Comparison of ENCODE assay signal across 2 cellular contexts in the genomic region with DNA sequence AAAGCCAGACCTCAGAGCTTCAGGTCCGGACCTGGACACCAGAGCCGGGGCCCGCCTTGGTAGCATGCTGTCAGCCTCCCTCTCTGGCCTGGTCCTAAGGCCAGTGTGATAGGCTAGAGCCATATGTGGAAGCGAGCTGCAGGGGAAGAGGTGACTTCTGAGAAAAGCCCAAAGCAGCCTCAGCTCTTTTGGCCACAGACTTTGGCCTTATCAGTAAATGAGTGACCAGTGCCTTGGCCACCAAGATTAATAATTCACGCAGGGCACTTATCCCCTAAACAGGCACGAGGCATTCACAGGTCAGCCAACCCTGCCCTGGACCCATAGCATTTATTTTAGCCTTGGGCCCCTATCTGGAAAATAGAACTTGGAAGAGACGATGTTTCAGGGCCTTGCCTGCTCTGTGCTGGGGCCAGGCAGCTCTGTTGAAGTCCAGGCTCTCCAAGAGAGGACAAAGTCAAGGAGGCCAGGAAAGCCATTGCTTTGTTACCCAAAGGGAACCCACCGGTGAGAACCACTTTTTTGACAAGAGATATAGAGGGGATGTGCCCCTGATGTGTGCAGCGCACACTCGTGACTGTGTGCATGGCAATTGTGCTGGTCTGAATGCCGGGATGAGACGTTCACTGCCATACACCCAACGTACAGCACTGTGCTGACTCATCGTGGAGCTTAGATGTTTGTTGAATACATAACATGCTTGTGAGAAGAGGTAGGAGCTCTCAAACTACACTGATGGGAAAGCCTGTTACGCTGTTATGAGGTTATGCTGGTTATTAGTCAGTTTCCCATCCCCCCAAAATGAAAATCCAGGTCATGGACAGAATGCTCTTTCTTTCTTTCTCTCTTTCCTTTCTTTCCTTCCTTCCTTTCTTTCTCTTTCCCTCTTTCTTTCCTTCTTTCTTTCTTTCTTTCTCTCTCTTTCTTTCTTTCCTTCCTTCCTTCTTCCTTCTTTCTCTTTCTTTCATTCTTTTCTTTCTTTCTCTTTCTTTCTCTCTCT.
A peak's percentile ranks its signal among the peaks of the same experiment; 100 is the strongest.
TF ChIP-seq lines count a peak whose summit lies in the region.

No MANE protein-coding gene starts in this region.

TF ChIP-seq in WTC11, 78 proteins besides CTCF, POLR2A, EP300 and RAD21:
- TF ChIP-seq GABPB1 (CRISPR knock-in tag; IDR thresholded peaks at IDR 0.05), result peak; percentile 22; the same call in 1 of the 2 replicates
- no peak for TF ChIP-seq USF1 (CRISPR knock-in tag; IDR thresholded peaks at IDR 0.05)
- TF ChIP-seq, protein P1, sequence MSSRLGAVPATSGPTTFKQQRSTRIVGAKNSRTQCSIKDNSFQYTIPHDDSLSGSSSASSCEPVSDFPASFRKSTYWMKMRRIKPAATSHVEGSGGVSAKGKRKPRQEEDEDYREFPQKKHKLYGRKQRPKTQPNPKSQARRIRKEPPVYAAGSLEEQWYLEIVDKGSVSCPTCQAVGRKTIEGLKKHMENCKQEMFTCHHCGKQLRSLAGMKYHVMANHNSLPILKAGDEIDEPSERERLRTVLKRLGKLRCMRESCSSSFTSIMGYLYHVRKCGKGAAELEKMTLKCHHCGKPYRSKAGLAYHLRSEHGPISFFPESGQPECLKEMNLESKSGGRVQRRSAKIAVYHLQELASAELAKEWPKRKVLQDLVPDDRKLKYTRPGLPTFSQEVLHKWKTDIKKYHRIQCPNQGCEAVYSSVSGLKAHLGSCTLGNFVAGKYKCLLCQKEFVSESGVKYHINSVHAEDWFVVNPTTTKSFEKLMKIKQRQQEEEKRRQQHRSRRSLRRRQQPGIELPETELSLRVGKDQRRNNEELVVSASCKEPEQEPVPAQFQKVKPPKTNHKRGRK (CRISPR knock-in tag; IDR thresholded peaks at IDR 0.05; ENCODE audit: borderline replicate concordance), result no peak; the same call in 1 of the 2 replicates
- no peak for TF ChIP-seq NR2C2 (CRISPR knock-in tag; IDR thresholded peaks at IDR 0.05)
- no peak for TF ChIP-seq FOXJ3 (CRISPR knock-in tag; IDR thresholded peaks at IDR 0.05; ENCODE audit: borderline replicate concordance)
TF ChIP-seq in WTC11: peak in this region for 1.

TF ChIP-seq in HepG2, 621 proteins besides CTCF, POLR2A, EP300 and RAD21 (continues in another document):
- TF ChIP-seq, protein P2, sequence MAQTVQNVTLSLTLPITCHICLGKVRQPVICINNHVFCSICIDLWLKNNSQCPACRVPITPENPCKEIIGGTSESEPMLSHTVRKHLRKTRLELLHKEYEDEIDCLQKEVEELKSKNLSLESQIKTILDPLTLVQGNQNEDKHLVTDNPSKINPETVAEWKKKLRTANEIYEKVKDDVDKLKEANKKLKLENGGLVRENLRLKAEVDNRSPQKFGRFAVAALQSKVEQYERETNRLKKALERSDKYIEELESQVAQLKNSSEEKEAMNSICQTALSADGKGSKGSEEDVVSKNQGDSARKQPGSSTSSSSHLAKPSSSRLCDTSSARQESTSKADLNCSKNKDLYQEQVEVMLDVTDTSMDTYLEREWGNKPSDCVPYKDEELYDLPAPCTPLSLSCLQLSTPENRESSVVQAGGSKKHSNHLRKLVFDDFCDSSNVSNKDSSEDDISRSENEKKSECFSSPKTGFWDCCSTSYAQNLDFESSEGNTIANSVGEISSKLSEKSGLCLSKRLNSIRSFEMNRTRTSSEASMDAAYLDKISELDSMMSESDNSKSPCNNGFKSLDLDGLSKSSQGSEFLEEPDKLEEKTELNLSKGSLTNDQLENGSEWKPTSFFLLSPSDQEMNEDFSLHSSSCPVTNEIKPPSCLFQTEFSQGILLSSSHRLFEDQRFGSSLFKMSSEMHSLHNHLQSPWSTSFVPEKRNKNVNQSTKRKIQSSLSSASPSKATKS (CRISPR knock-in tag; IDR thresholded peaks at IDR 0.05), result 0 out of 2 replicates have a peak, but pooled peaks have one; percentile 51
- TF ChIP-seq NFE2L2 (IDR thresholded peaks at IDR 0.05; ENCODE audit: low read length) (peak; percentile 94), MIER2 (CRISPR knock-in tag; IDR thresholded peaks at IDR 0.05) (no peak), SRSF9 (IDR thresholded peaks at IDR 0.05; ENCODE audit: borderline replicate concordance, insufficient read depth, low read depth, low read length, poor library complexity, severe bottlenecking) (no peak), KDM2A (CRISPR knock-in tag; IDR thresholded peaks at IDR 0.05; ENCODE audit: borderline replicate concordance, low read depth) (peak; percentile 71), MXI1 (IDR thresholded peaks at IDR 0.05; ENCODE audit: borderline replicate concordance, low read depth, low read length) (peak; percentile 7; the same call in 1 of the 3 replicates), ZNF24 (IDR thresholded peaks at IDR 0.05) (no peak), ZNF747 (CRISPR knock-in tag; IDR thresholded peaks at IDR 0.05; ENCODE audit: borderline replicate concordance) (peak; percentile 63; the same call in 1 of the 2 replicates), ZNF7 (CRISPR knock-in tag; IDR thresholded peaks at IDR 0.05) (no peak), RFXANK (CRISPR knock-in tag; IDR thresholded peaks at IDR 0.05) (no peak), USF2 (IDR thresholded peaks at IDR 0.05; ENCODE audit: low read depth, low read length) (no peak), USF2 (CRISPR knock-in tag; IDR thresholded peaks at IDR 0.05; ENCODE audit: borderline replicate concordance) (peak; percentile 34), PCBP1 (IDR thresholded peaks at IDR 0.05; ENCODE audit: borderline replicate concordance, low read depth, low read length) (no peak), POLR2AphosphoS5 (IDR thresholded peaks at IDR 0.05; ENCODE audit: low read depth, low read length) (peak; percentile 98), ZNF552 (CRISPR knock-in tag; IDR thresholded peaks at IDR 0.05; ENCODE audit: borderline replicate concordance) (no peak), ZNF749 (CRISPR knock-in tag; IDR thresholded peaks at IDR 0.05; ENCODE audit: borderline replicate concordance) (0 out of 2 replicates have a peak, but pooled peaks have one; percentile 77), ZFY (CRISPR knock-in tag; IDR thresholded peaks at IDR 0.05) (peak; percentile 97), NR2F6 (IDR thresholded peaks at IDR 0.05) (peak; percentile 55), NR2F6 (CRISPR knock-in tag; IDR thresholded peaks at IDR 0.05) (peak; percentile 73), ZNF883 (CRISPR knock-in tag; IDR thresholded peaks at IDR 0.05; ENCODE audit: not compliant biosample characterization) (peak; percentile 17), LBX2 (CRISPR knock-in tag; IDR thresholded peaks at IDR 0.05; ENCODE audit: borderline replicate concordance) (no peak), MIXL1 (CRISPR knock-in tag; IDR thresholded peaks at IDR 0.05) (peak; percentile 91), ZNF503 (CRISPR knock-in tag; IDR thresholded peaks at IDR 0.05) (peak; percentile 65; the same call in 1 of the 2 replicates), ZNF354B (CRISPR knock-in tag; IDR thresholded peaks at IDR 0.05) (no peak), CEBPG (CRISPR knock-in tag; IDR thresholded peaks at IDR 0.05) (peak; percentile 14; the same call in 1 of the 2 replicates), FOXA1 (IDR thresholded peaks at IDR 0.05) (no peak), FOXA1 (CRISPR knock-in tag; IDR thresholded peaks at IDR 0.05) (peak; percentile 57), PTBP1 (IDR thresholded peaks at IDR 0.05; ENCODE audit: low read depth, low read length, poor library complexity, severe bottlenecking) (no peak), MYPOP (CRISPR knock-in tag; IDR thresholded peaks at IDR 0.05) (peak; percentile 90), PHF21A (CRISPR knock-in tag; IDR thresholded peaks at IDR 0.05) (peak; percentile 97), YEATS4 (CRISPR knock-in tag; IDR thresholded peaks at IDR 0.05; ENCODE audit: borderline replicate concordance) (peak; percentile 74), UBTF (CRISPR knock-in tag; IDR thresholded peaks at IDR 0.05) (peak; percentile 68), LCORL (IDR thresholded peaks at IDR 0.05) (0 out of 2 replicates have a peak, but pooled peaks have one; percentile 35), LCORL (CRISPR knock-in tag; IDR thresholded peaks at IDR 0.05) (peak; percentile 84), ZNF737 (CRISPR knock-in tag; IDR thresholded peaks at IDR 0.05; ENCODE audit: borderline replicate concordance) (peak; percentile 36; the same call in 1 of the 2 replicates)
- TF ChIP-seq, protein P3, sequence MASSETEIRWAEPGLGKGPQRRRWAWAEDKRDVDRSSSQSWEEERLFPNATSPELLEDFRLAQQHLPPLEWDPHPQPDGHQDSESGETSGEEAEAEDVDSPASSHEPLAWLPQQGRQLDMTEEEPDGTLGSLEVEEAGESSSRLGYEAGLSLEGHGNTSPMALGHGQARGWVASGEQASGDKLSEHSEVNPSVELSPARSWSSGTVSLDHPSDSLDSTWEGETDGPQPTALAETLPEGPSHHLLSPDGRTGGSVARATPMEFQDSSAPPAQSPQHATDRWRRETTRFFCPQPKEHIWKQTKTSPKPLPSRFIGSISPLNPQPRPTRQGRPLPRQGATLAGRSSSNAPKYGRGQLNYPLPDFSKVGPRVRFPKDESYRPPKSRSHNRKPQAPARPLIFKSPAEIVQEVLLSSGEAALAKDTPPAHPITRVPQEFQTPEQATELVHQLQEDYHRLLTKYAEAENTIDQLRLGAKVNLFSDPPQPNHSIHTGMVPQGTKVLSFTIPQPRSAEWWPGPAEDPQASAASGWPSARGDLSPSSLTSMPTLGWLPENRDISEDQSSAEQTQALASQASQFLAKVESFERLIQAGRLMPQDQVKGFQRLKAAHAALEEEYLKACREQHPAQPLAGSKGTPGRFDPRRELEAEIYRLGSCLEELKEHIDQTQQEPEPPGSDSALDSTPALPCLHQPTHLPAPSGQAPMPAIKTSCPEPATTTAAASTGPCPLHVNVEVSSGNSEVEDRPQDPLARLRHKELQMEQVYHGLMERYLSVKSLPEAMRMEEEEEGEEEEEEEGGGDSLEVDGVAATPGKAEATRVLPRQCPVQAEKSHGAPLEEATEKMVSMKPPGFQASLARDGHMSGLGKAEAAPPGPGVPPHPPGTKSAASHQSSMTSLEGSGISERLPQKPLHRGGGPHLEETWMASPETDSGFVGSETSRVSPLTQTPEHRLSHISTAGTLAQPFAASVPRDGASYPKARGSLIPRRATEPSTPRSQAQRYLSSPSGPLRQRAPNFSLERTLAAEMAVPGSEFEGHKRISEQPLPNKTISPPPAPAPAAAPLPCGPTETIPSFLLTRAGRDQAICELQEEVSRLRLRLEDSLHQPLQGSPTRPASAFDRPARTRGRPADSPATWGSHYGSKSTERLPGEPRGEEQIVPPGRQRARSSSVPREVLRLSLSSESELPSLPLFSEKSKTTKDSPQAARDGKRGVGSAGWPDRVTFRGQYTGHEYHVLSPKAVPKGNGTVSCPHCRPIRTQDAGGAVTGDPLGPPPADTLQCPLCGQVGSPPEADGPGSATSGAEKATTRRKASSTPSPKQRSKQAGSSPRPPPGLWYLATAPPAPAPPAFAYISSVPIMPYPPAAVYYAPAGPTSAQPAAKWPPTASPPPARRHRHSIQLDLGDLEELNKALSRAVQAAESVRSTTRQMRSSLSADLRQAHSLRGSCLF (CRISPR knock-in tag; IDR thresholded peaks at IDR 0.05; ENCODE audit: borderline replicate concordance), result peak; percentile 27; the same call in 1 of the 2 replicates
